21 cellular contexts compared by ENCODE assay signal in genomic region chr16:68425498-68426354, GRCh38. TPM values are rescaled to one million over a fixed set of nuclear protein-coding genes. Genes with fewer than 3 reads are reported as not detected.
"Had no signal": no experiment of that assay in that cellular context is flagged by ENCODE, and none has a peak within 500 bp of the region (broad histone marks: within the 10 kb centered on the region; RNA-seq: fewer than 3 reads in every experiment).

No MANE protein-coding gene starts in this region.

- H3K9me3 ChIP-seq: esophagus squamous epithelium, gastrocnemius medialis, left ventricle myocardium inferior, pancreas, psoas muscle, tibial artery had no signal

- H3K36me3 ChIP-seq: esophagus squamous epithelium, gastrocnemius medialis, left ventricle myocardium inferior, pancreas, tibial artery had no signal

- H3K9me3 Mint-ChIP-seq: activated T-cell treated with anti-CD3 and anti-CD28 coated beads, Interleukin-2, amount 50 U/mL, for 24 hours; activated T-helper 17 cell treated with anti-CD3 and anti-CD28 coated beads, Interleukin-2, amount 50 U/mL, for 72 hours; endodermal cell; nephron progenitor cell; stimulated activated naive CD8-positive, alpha-beta T cell treated with anti-CD3 and anti-CD28 coated beads, Interleukin-15, amount 100 ng/mL, for 72 hours; WTC11 had no signal

- DNase-seq: activated CD8-positive, alpha-beta memory T cell treated with anti-CD3 and anti-CD28 coated beads, Interleukin-2, amount 50 U/mL, for 4 hours; activated naive CD4-positive, alpha-beta T cell treated with Interleukin-2 at 50 U/mL for 16 hours; activated T-cell treated with anti-CD3 and anti-CD28 coated beads, Interleukin-2, amount 50 U/mL, for 24 hours; cerebellar nuclear complex; cortex of kidney; endodermal cell; esophagus squamous epithelium; gastrocnemius medialis; hippocampal formation; left ventricle myocardium inferior; nephron progenitor cell; pancreas; psoas muscle; right cardiac atrium; stimulated activated CD4-positive, alpha-beta T cell treated with anti-CD3 and anti-CD28 coated beads, Interleukin-12 subunit alpha, Interleukin-12 subunit beta, amount 100 ng/mL, for 4 hours; stimulated activated naive CD8-positive, alpha-beta T cell treated with anti-CD3 and anti-CD28 coated beads, Interleukin-15, amount 100 ng/mL, for 72 hours; T1000 had no signal

- H3K27me3 Mint-ChIP-seq: activated T-cell treated with anti-CD3 and anti-CD28 coated beads, Interleukin-2, amount 50 U/mL, for 24 hours; activated T-helper 17 cell treated with anti-CD3 and anti-CD28 coated beads, Interleukin-2, amount 50 U/mL, for 72 hours; stimulated activated naive CD8-positive, alpha-beta T cell treated with anti-CD3 and anti-CD28 coated beads, Interleukin-15, amount 100 ng/mL, for 72 hours had no signal

- H3K4me1 Mint-ChIP-seq: nephron progenitor cell had no signal

- ATAC-seq: gastrocnemius medialis; psoas muscle; right cardiac atrium; stimulated activated naive CD8-positive, alpha-beta T cell treated with anti-CD3 and anti-CD28 coated beads, Interleukin-15, amount 100 ng/mL, for 72 hours; WTC11 had no signal

- H3K27ac ChIP-seq: esophagus squamous epithelium, gastrocnemius medialis, left ventricle myocardium inferior, pancreas, psoas muscle, tibial artery had no signal

- H3K4me3 ChIP-seq: esophagus squamous epithelium, gastrocnemius medialis, left ventricle myocardium inferior, pancreas, psoas muscle, tibial artery had no signal

- H3K27ac Mint-ChIP-seq: activated T-cell treated with anti-CD3 and anti-CD28 coated beads, Interleukin-2, amount 50 U/mL, for 24 hours; activated T-helper 17 cell treated with anti-CD3 and anti-CD28 coated beads, Interleukin-2, amount 50 U/mL, for 72 hours; endodermal cell; nephron progenitor cell; stimulated activated naive CD8-positive, alpha-beta T cell treated with anti-CD3 and anti-CD28 coated beads, Interleukin-15, amount 100 ng/mL, for 72 hours; WTC11 had no signal

- H3K4me1 ChIP-seq: gastrocnemius medialis, left ventricle myocardium inferior, pancreas, psoas muscle, tibial artery had no signal

- H3K27me3 ChIP-seq: gastrocnemius medialis, pancreas, tibial artery had no signal

- H3K36me3 Mint-ChIP-seq: WTC11 had no signal

- H3K4me3 Mint-ChIP-seq: activated T-cell treated with anti-CD3 and anti-CD28 coated beads, Interleukin-2, amount 50 U/mL, for 24 hours; activated T-helper 17 cell treated with anti-CD3 and anti-CD28 coated beads, Interleukin-2, amount 50 U/mL, for 72 hours; endodermal cell; nephron progenitor cell; stimulated activated naive CD8-positive, alpha-beta T cell treated with anti-CD3 and anti-CD28 coated beads, Interleukin-15, amount 100 ng/mL, for 72 hours; WTC11 had no signal

RNA-seq across cellular contexts. Expression of gene SMPD3, which starts 22.6 kb away (rescaled TPM):
- total RNA-seq: bronchial epithelial cell had no signal
